12 cellular contexts compared by ENCODE assay signal in the genomic region with DNA sequence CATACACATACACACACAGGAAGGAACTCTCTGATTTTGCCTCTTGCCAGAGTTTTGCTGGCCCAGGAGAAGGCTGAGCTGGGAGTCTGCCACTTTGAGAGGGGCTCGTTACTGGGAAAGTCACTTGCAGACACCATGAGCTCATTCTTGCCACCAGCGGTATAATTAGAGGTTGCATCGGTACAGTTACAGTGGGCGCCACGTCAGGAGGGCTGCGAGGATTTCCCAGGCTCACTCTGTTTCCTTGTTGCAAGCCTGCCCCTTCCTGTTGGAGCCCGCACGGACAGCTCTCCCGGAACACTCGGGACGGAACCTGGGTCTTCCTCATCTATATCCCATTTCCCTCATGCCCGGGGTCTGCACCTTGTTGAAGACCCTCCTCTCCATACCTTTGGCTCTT. TPM values are rescaled to one million over a fixed set of nuclear protein-coding genes. Genes with fewer than 3 reads are reported as not detected.
"Had no signal": no experiment of that assay in that cellular context is flagged by ENCODE, and none has a peak within 500 bp of the region (broad histone marks: within the 10 kb centered on the region; RNA-seq: fewer than 3 reads in every experiment).

No MANE protein-coding gene starts in this region.

- DNase-seq: activated CD4-positive, alpha-beta memory T cell treated with anti-CD3 and anti-CD28 coated beads, Interleukin-2, amount 10 ng/mL, durations not matched to agents 7 days and 5 days; activated CD4-positive, CD25-positive, alpha-beta regulatory T cell; activated naive CD4-positive, alpha-beta T cell treated with Interleukin-2 at 50 U/mL for 16 hours; activated naive CD8-positive, alpha-beta T cell treated with anti-CD3 and anti-CD28 coated beads, Interleukin-2, amount 10 ng/mL, durations not matched to agents 7 days and 5 days; activated T-cell treated with anti-CD3 and anti-CD28 coated beads, Interleukin-2, amount 50 U/mL, for 24 hours; left cardiac atrium; sigmoid colon; stimulated activated CD4-positive, alpha-beta T cell treated with anti-CD3 and anti-CD28 coated beads, Interleukin-4, amount 100 ng/mL, for 4 hours; T-helper 9 cell had no signal

- H3K36me3 ChIP-seq: sigmoid colon, thoracic aorta had no signal

- H3K4me3 ChIP-seq: sigmoid colon, thoracic aorta had no signal

- ATAC-seq: left cardiac atrium; stimulated activated memory B cell treated with anti-CD40 and anti-IgM and Interleukin-4, amounts not matched to agents 10 μg/mL and 1 μg/mL and 100 μg/mL, for 72 hours had no signal

- H3K9me3 ChIP-seq: sigmoid colon, thoracic aorta had no signal

RNA-seq across cellular contexts. Expression of a gene that starts 3.1 kb away (rescaled TPM):
- total RNA-seq: dermis microvascular lymphatic vessel endothelial cell had no signal
